In genomic region chr20:53954734-53955658, GRCh38 we compare ENCODE assay signal across 1 cellular context.
TF ChIP-seq lines count a peak whose summit lies in the region.

No MANE protein-coding gene starts in this region.

TF ChIP-seq in HepG2, 621 proteins besides CTCF, POLR2A, EP300 and RAD21 (continued from another document and continues in another):
- no peak for TF ChIP-seq SNAPC4 (CRISPR knock-in tag; IDR thresholded peaks at IDR 0.05)
- TF ChIP-seq ZBED4 (CRISPR knock-in tag; IDR thresholded peaks at IDR 0.05; ENCODE audit: borderline replicate concordance), result peak; percentile 27; the same call in 1 of the 2 replicates
- TF ChIP-seq ZNF720 (CRISPR knock-in tag; IDR thresholded peaks at IDR 0.05), result no peak
- no peak for TF ChIP-seq EED (CRISPR knock-in tag; IDR thresholded peaks at IDR 0.05)
- no peak for TF ChIP-seq FOXP1 (IDR thresholded peaks at IDR 0.05)
- TF ChIP-seq FOXP1 (CRISPR knock-in tag; IDR thresholded peaks at IDR 0.05), result peak; percentile 81
- no peak for TF ChIP-seq ARHGAP35 (CRISPR knock-in tag; IDR thresholded peaks at IDR 0.05; ENCODE audit: borderline replicate concordance)
- TF ChIP-seq CREB1 (IDR thresholded peaks at IDR 0.05), result no peak
- TF ChIP-seq CREB1 (CRISPR knock-in tag; IDR thresholded peaks at IDR 0.05), result no peak
- TF ChIP-seq MAFF (IDR thresholded peaks at IDR 0.05; ENCODE audit: low read depth, low read length), result no peak
- TF ChIP-seq ZEB1 (IDR thresholded peaks at IDR 0.05; ENCODE audit: insufficient replicate concordance, low read depth), result peak; percentile 82
- no peak for TF ChIP-seq MYNN (CRISPR knock-in tag; IDR thresholded peaks at IDR 0.05; ENCODE audit: low read depth)
- peak; percentile 72 for TF ChIP-seq TEAD3 (CRISPR knock-in tag; optimal IDR thresholded peaks at IDR 0.05; ENCODE audit: borderline replicate concordance)
- TF ChIP-seq CREBL2 (CRISPR knock-in tag; IDR thresholded peaks at IDR 0.05; ENCODE audit: borderline replicate concordance), result no peak
- TF ChIP-seq ZNF276 (CRISPR knock-in tag; IDR thresholded peaks at IDR 0.05; ENCODE audit: low read depth), result no peak
- TF ChIP-seq ZNF12 (CRISPR knock-in tag; IDR thresholded peaks at IDR 0.05), result no peak
- no peak for TF ChIP-seq ZNF607 (CRISPR knock-in tag; IDR thresholded peaks at IDR 0.05; ENCODE audit: borderline replicate concordance)
- TF ChIP-seq ZNF674 (CRISPR knock-in tag; IDR thresholded peaks at IDR 0.05; ENCODE audit: low read depth), result no peak
- no peak for TF ChIP-seq KMT2B (CRISPR knock-in tag; IDR thresholded peaks at IDR 0.05)
- TF ChIP-seq AGO2 (optimal IDR thresholded peaks at IDR 0.05; ENCODE audit: low read depth, low read length), result no peak
- TF ChIP-seq ADNP (CRISPR knock-in tag; IDR thresholded peaks at IDR 0.05), result no peak
- no peak for TF ChIP-seq BRD4 (CRISPR knock-in tag; IDR thresholded peaks at IDR 0.05)
- 0 out of 2 replicates have a peak, but pooled peaks have one; percentile 78 for TF ChIP-seq WIZ (CRISPR knock-in tag; IDR thresholded peaks at IDR 0.05)
- no peak for TF ChIP-seq HOXA9 (CRISPR knock-in tag; IDR thresholded peaks at IDR 0.05; ENCODE audit: borderline replicate concordance)
- TF ChIP-seq ZNF713 (CRISPR knock-in tag; IDR thresholded peaks at IDR 0.05), result no peak
- no peak for TF ChIP-seq SSRP1 (CRISPR knock-in tag; IDR thresholded peaks at IDR 0.05)
- TF ChIP-seq NR3C1 (CRISPR knock-in tag; IDR thresholded peaks at IDR 0.05), result no peak
- no peak for TF ChIP-seq GABPB1 (CRISPR knock-in tag; IDR thresholded peaks at IDR 0.05)
- TF ChIP-seq HMGXB3 (CRISPR knock-in tag; IDR thresholded peaks at IDR 0.05; ENCODE audit: borderline replicate concordance), result no peak
- TF ChIP-seq U2AF1 (optimal IDR thresholded peaks at IDR 0.05; ENCODE audit: low read depth, low read length), result no peak
- no peak for TF ChIP-seq SIN3A (IDR thresholded peaks at IDR 0.05; ENCODE audit: borderline replicate concordance, low read depth, low read length)
- peak; percentile 26 for TF ChIP-seq ASH2L (IDR thresholded peaks at IDR 0.05; ENCODE audit: insufficient read length, low read depth, low read length)
- no peak for TF ChIP-seq ZBTB49 (CRISPR knock-in tag; IDR thresholded peaks at IDR 0.05; ENCODE audit: borderline replicate concordance)
- TF ChIP-seq ZNF446 (CRISPR knock-in tag; IDR thresholded peaks at IDR 0.05), result no peak
- TF ChIP-seq HINFP (CRISPR knock-in tag; IDR thresholded peaks at IDR 0.05; ENCODE audit: low read depth), result no peak
- TF ChIP-seq FOXP4 (CRISPR knock-in tag; IDR thresholded peaks at IDR 0.05), result peak; percentile 42; the same call in 1 of the 2 replicates
- peak; percentile 64; the same call in 1 of the 2 replicates for TF ChIP-seq HOMEZ (CRISPR knock-in tag; IDR thresholded peaks at IDR 0.05; ENCODE audit: low read depth)
